In genomic region chr20:49993301-49993751, GRCh38 we compare ENCODE assay signal across 1 cellular context.
A peak's percentile ranks its signal among the peaks of the same experiment; 100 is the strongest.
TF ChIP-seq lines count a peak whose summit lies in the region.

No MANE protein-coding gene starts in this region.

TF ChIP-seq in K562, 482 proteins besides CTCF, POLR2A, EP300 and RAD21 (continues in another document):
- peak; percentile 87 for TF ChIP-seq MGA (IDR thresholded peaks at IDR 0.05)
- TF ChIP-seq, protein P1, sequence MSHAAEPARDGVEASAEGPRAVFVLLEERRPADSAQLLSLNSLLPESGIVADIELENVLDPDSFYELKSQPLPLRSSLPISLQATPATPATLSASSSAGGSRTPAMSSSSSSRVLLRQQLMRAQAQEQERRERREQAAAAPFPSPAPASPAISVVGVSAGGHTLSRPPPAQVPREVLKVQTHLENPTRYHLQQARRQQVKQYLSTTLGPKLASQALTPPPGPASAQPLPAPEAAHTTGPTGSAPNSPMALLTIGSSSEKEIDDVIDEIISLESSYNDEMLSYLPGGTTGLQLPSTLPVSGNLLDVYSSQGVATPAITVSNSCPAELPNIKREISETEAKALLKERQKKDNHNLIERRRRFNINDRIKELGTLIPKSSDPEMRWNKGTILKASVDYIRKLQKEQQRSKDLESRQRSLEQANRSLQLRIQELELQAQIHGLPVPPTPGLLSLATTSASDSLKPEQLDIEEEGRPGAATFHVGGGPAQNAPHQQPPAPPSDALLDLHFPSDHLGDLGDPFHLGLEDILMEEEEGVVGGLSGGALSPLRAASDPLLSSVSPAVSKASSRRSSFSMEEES (CRISPR knock-in tag; IDR thresholded peaks at IDR 0.05), result peak; percentile 74
- peak; percentile 39; the same call in 1 of the 2 replicates for TF ChIP-seq SOX6 (IDR thresholded peaks at IDR 0.05)
- TF ChIP-seq SPI1 (IDR thresholded peaks at IDR 0.05; ENCODE audit: borderline replicate concordance, low read depth, low read length), result peak; percentile 78
- TF ChIP-seq ZEB2 (IDR thresholded peaks at IDR 0.05), result peak; percentile 77; the same call in 1 of the 2 replicates
- peak; percentile 29; the same call in 1 of the 2 replicates for TF ChIP-seq PKNOX1 (IDR thresholded peaks at IDR 0.05)
- TF ChIP-seq ZNF766 (CRISPR knock-in tag; conservative IDR thresholded peaks at IDR 0.05), result peak; percentile 53; the same call in 1 of the 2 replicates
- TF ChIP-seq GTF2B (IDR thresholded peaks at IDR 0.05; ENCODE audit: extremely low read depth, insufficient read length), result no peak
- TF ChIP-seq RAD51 (IDR thresholded peaks at IDR 0.05; ENCODE audit: borderline replicate concordance, low read depth), result peak; percentile 78
- no peak for TF ChIP-seq PCBP2 (IDR thresholded peaks at IDR 0.05; ENCODE audit: low read depth, low read length, poor library complexity, severe bottlenecking)
- no peak for TF ChIP-seq DLX4 (CRISPR knock-in tag; IDR thresholded peaks at IDR 0.05)
- no peak for TF ChIP-seq ZBTB17 (CRISPR knock-in tag; IDR thresholded peaks at IDR 0.05)
- TF ChIP-seq YBX1 (IDR thresholded peaks at IDR 0.05), result no peak
- TF ChIP-seq, protein P2, sequence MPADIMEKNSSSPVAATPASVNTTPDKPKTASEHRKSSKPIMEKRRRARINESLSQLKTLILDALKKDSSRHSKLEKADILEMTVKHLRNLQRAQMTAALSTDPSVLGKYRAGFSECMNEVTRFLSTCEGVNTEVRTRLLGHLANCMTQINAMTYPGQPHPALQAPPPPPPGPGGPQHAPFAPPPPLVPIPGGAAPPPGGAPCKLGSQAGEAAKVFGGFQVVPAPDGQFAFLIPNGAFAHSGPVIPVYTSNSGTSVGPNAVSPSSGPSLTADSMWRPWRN (IDR thresholded peaks at IDR 0.05; ENCODE audit: low read depth), result no peak
- no peak for TF ChIP-seq E2F3 (CRISPR knock-in tag; IDR thresholded peaks at IDR 0.05)
- TF ChIP-seq MEIS2 (IDR thresholded peaks at IDR 0.05; ENCODE audit: partially characterized antibody), result peak; percentile 28
- no peak for TF ChIP-seq ZSCAN32 (CRISPR knock-in tag; IDR thresholded peaks at IDR 0.05)
- peak; percentile 79; the same call in 1 of the 2 replicates for TF ChIP-seq HDAC2 (IDR thresholded peaks at IDR 0.05)
- TF ChIP-seq ESRRA (IDR thresholded peaks at IDR 0.05; ENCODE audit: borderline replicate concordance, low read depth), result no peak
- TF ChIP-seq MTA1 (IDR thresholded peaks at IDR 0.05; ENCODE audit: borderline replicate concordance), result peak; percentile 70; the same call in 1 of the 2 replicates
- TF ChIP-seq CREM (IDR thresholded peaks at IDR 0.05; ENCODE audit: low read depth), result no peak
- no peak for TF ChIP-seq POLR3A (IDR thresholded peaks at IDR 0.05; ENCODE audit: borderline replicate concordance, extremely low read depth, insufficient read depth, insufficient read length)
- no peak for TF ChIP-seq TSC22D4 (tag; IDR thresholded peaks at IDR 0.05)
- no peak for TF ChIP-seq ZBTB49 (CRISPR knock-in tag; IDR thresholded peaks at IDR 0.05; ENCODE audit: borderline replicate concordance)
- TF ChIP-seq ZNF639 (CRISPR knock-in tag; conservative IDR thresholded peaks at IDR 0.05 in 1 of 2, IDR thresholded peaks at IDR 0.05 in 1 of 2), result 0 out of 4 replicates have a peak, but pooled peaks of 1 of the 2 experiments have one; percentile 24
- TF ChIP-seq SMARCA4 (IDR thresholded peaks at IDR 0.05), result peak; percentile 53; the same call in 1 of the 2 replicates
- TF ChIP-seq L3MBTL2 (IDR thresholded peaks at IDR 0.05), result peak; percentile 97
- TF ChIP-seq, protein P3, sequence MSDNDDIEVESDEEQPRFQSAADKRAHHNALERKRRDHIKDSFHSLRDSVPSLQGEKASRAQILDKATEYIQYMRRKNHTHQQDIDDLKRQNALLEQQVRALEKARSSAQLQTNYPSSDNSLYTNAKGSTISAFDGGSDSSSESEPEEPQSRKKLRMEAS (CRISPR knock-in tag; IDR thresholded peaks at IDR 0.05), result peak; percentile 93
- TF ChIP-seq NR2C1 (IDR thresholded peaks at IDR 0.05), result no peak
- 0 out of 2 replicates have a peak, but pooled peaks have one; percentile 16 for TF ChIP-seq NR2C1 (tag; IDR thresholded peaks at IDR 0.05)
- TF ChIP-seq, protein P4, sequence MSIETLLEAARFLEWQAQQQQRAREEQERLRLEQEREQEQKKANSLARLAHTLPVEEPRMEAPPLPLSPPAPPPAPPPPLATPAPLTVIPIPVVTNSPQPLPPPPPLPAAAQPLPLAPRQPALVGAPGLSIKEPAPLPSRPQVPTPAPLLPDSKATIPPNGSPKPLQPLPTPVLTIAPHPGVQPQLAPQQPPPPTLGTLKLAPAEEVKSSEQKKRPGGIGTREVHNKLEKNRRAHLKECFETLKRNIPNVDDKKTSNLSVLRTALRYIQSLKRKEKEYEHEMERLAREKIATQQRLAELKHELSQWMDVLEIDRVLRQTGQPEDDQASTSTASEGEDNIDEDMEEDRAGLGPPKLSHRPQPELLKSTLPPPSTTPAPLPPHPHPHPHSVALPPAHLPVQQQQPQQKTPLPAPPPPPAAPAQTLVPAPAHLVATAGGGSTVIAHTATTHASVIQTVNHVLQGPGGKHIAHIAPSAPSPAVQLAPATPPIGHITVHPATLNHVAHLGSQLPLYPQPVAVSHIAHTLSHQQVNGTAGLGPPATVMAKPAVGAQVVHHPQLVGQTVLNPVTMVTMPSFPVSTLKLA (conservative IDR thresholded peaks at IDR 0.05), result peak in 1 of 2 experiments; percentile 22; a peak in 1 of 4 replicates
- TF ChIP-seq KDM1A (IDR thresholded peaks at IDR 0.05), result 0 out of 4 replicates have a peak, but pooled peaks of 1 of the 2 experiments have one; percentile 17
- TF ChIP-seq, protein P5, sequence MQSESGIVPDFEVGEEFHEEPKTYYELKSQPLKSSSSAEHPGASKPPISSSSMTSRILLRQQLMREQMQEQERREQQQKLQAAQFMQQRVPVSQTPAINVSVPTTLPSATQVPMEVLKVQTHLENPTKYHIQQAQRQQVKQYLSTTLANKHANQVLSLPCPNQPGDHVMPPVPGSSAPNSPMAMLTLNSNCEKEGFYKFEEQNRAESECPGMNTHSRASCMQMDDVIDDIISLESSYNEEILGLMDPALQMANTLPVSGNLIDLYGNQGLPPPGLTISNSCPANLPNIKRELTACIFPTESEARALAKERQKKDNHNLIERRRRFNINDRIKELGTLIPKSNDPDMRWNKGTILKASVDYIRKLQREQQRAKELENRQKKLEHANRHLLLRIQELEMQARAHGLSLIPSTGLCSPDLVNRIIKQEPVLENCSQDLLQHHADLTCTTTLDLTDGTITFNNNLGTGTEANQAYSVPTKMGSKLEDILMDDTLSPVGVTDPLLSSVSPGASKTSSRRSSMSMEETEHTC (IDR thresholded peaks at IDR 0.05), result peak; percentile 85
